17 cellular contexts compared by ENCODE assay signal in genomic region chr18:75049455-75049789, GRCh38.
"Had no signal": no experiment of that assay in that cellular context is flagged by ENCODE, and none has a peak within 500 bp of the region (broad histone marks: within the 10 kb centered on the region; RNA-seq: fewer than 3 reads in every experiment).

No MANE protein-coding gene starts in this region.

- DNase-seq: KBM-7, MV-4-11, NCI-H1048, NCI-H1105 treated with DMSO at 0.1 percent for 48 hours, NCI-H1417 treated with DMSO at 0.1 percent for 48 hours, NCI-H146, NCI-H1694 treated with DMSO at 0.1 percent for 48 hours, NCI-H1930, NCI-H2227 treated with DMSO at 0.1 percent for 48 hours, NCI-H524, NCI-H526 treated with DMSO at 0.1 percent for 48 hours, NCI-H82, SHP77, SK-N-SH, T-helper 1 cell, T-helper 17 cell had no signal

- ATAC-seq: Panc1, T-helper 17 cell had no signal
